ENCODE assay signal across 23 cellular contexts in the genomic region with DNA sequence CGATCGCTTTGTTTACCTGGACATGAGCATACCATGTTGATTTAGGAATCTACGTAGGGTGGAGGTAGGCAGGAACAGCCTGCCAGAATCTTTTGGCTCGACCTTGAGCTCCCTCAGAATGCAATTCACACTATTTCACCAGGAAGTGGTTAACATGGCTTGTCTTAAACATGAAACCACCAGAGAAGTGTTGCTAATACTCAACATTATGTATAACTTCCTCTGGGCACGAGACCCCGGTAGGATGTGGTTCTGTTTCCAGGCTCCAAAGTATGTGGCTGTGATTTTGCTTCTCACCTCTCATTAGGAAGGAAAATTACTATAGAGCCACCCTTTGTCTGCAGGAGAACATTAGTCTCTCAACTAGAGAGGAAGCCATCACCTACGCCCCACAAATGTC. TPM values are rescaled to one million over a fixed set of nuclear protein-coding genes. Genes with fewer than 3 reads are reported as not detected.
"Had no signal": no experiment of that assay in that cellular context is flagged by ENCODE, and none has a peak within 500 bp of the region (broad histone marks: within the 10 kb centered on the region; RNA-seq: fewer than 3 reads in every experiment).

No MANE protein-coding gene starts in this region.

- H3K4me3 ChIP-seq: adrenal gland, esophagus squamous epithelium, hepatocyte, lower lobe of right lung, sigmoid colon, testis, upper lobe of left lung had no signal

- H3K4me1 ChIP-seq: adrenal gland, lower lobe of right lung, sigmoid colon, testis, upper lobe of left lung had no signal

- DNase-seq: activated CD4-positive, alpha-beta T cell treated with anti-CD3 and anti-CD28 coated beads for 36 hours; activated CD4-positive, alpha-beta T cell treated with anti-CD3 and anti-CD28 coated beads, Interleukin-2, amount 50 U/mL, for 48 hours; activated gamma-delta T cell; adrenal gland; dermis blood vessel endothelial cell; effector memory CD4-positive, alpha-beta T cell; esophagus squamous epithelium; islet precursor cell; lower lobe of right lung; natural killer cell; nucleus accumbens; sigmoid colon; stimulated activated CD4-positive, alpha-beta T cell treated with anti-CD3 and anti-CD28 coated beads, Interleukin-4, amount 100 ng/mL, for 24 hours; testis; upper lobe of left lung; WERI-Rb-1 had no signal

- H3K27ac ChIP-seq: adrenal gland, hepatocyte, lower lobe of right lung, WERI-Rb-1 had no signal

- ATAC-seq: activated CD4-positive, alpha-beta T cell treated with anti-CD3 and anti-CD28 coated beads for 36 hours; activated naive CD4-positive, alpha-beta T cell treated with anti-CD3 and anti-CD28 coated beads, Interleukin-2, amount 50 U/mL, for 72 hours; stimulated activated memory B cell treated with anti-CD40 and anti-IgM and Interleukin-4, amounts not matched to agents 10 μg/mL and 1 μg/mL and 100 μg/mL, for 72 hours had no signal

- H3K36me3 ChIP-seq: adrenal gland, esophagus squamous epithelium, lower lobe of right lung, sigmoid colon, upper lobe of left lung, WERI-Rb-1 had no signal

- H3K27me3 ChIP-seq: adrenal gland, esophagus squamous epithelium, hepatocyte, sigmoid colon, testis, upper lobe of left lung had no signal

- H3K27me3 Mint-ChIP-seq: activated CD4-positive, alpha-beta T cell treated with anti-CD3 and anti-CD28 coated beads for 36 hours; stimulated activated memory B cell treated with anti-CD40 and anti-IgM and Interleukin-4, amounts not matched to agents 10 μg/mL and 1 μg/mL and 100 μg/mL, for 72 hours had no signal

- H3K36me3 Mint-ChIP-seq: activated naive CD4-positive, alpha-beta T cell treated with anti-CD3 and anti-CD28 coated beads, Interleukin-2, amount 50 U/mL, for 72 hours; natural killer cell; stimulated activated memory B cell treated with anti-CD40 and anti-IgM and Interleukin-4, amounts not matched to agents 10 μg/mL and 1 μg/mL and 100 μg/mL, for 72 hours had no signal

- H3K4me1 Mint-ChIP-seq: activated CD4-positive, alpha-beta T cell treated with anti-CD3 and anti-CD28 coated beads for 36 hours; stimulated activated memory B cell treated with anti-CD40 and anti-IgM and Interleukin-4, amounts not matched to agents 10 μg/mL and 1 μg/mL and 100 μg/mL, for 72 hours had no signal

- H3K27ac Mint-ChIP-seq: activated CD4-positive, alpha-beta T cell treated with anti-CD3 and anti-CD28 coated beads for 36 hours; activated naive CD4-positive, alpha-beta T cell treated with anti-CD3 and anti-CD28 coated beads, Interleukin-2, amount 50 U/mL, for 72 hours; natural killer cell; stimulated activated memory B cell treated with anti-CD40 and anti-IgM and Interleukin-4, amounts not matched to agents 10 μg/mL and 1 μg/mL and 100 μg/mL, for 72 hours had no signal

- H3K9me3 ChIP-seq: adrenal gland, esophagus squamous epithelium, lower lobe of right lung, sigmoid colon, testis, upper lobe of left lung had no signal

- H3K4me3 Mint-ChIP-seq: activated CD4-positive, alpha-beta T cell treated with anti-CD3 and anti-CD28 coated beads for 36 hours; natural killer cell; stimulated activated memory B cell treated with anti-CD40 and anti-IgM and Interleukin-4, amounts not matched to agents 10 μg/mL and 1 μg/mL and 100 μg/mL, for 72 hours had no signal

RNA-seq across cellular contexts. Expression of a gene that starts 59.0 kb away (rescaled TPM):
- total RNA-seq: activated CD4-positive, alpha-beta T cell treated with anti-CD3 and anti-CD28 coated beads for 36 hours; activated naive CD4-positive, alpha-beta T cell treated with anti-CD3 and anti-CD28 coated beads, Interleukin-2, amount 50 U/mL, for 72 hours; adrenal gland; cardiac septum; dermis blood vessel endothelial cell; endothelial cell of umbilical vein; esophagus squamous epithelium; glomerular endothelial cell; hepatocyte; lower lobe of right lung; natural killer cell; renal cortical epithelial cell; sigmoid colon had no signal
- polyA plus RNA-seq: endothelial cell of umbilical vein, hepatocyte, sigmoid colon had no signal
